10 cellular contexts compared by ENCODE assay signal in the genomic region with DNA sequence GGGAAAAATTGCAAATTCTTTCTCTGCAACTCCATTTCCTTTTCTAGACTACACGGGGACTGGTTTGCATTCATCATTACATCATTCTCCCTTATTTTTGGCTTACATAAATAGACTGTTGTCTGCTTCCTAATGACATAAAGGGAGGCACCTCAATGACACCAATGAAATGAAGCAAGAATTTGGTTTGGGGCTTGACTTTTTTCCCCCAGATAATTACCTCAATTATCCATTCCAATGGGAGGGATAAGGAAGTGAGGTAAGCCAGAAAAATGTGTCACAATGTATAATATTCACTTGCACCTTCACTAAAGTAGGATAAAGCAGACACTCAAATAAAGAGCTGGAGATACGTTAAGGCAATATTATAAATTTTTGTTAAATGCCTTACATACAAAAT.
"Had no signal": no experiment of that assay in that cellular context is flagged by ENCODE, and none has a peak within 500 bp of the region (broad histone marks: within the 10 kb centered on the region; RNA-seq: fewer than 3 reads in every experiment).

No MANE protein-coding gene starts in this region.

- DNase-seq: H9, HCEC 1CT, HFFc6, KBM-7 had no signal

- H3K9me3 Mint-ChIP-seq: GM23338, H9, IgD-negative memory B cell had no signal

- H3K4me3 ChIP-seq: GM23338 had no signal

- ATAC-seq: GM23338, HepG2 had no signal

- H2AFZ ChIP-seq: GM23338 had no signal

- H3K27ac Mint-ChIP-seq: GM23338, H9, HFFc6, IgD-negative memory B cell had no signal

- FAIRE-seq: H1, H54, HepG2 had no signal

- H3K27ac ChIP-seq: HL-60 had no signal

- H3K4me2 ChIP-seq: GM23338 had no signal

- H3K4me3 Mint-ChIP-seq: GM23338, H9, HFFc6, IgD-negative memory B cell had no signal

- H3K36me3 Mint-ChIP-seq: IgD-negative memory B cell had no signal
